Comparison of ENCODE assay signal across 8 cellular contexts in genomic region chr1:78651247-78651646, GRCh38. TPM values are rescaled to one million over a fixed set of nuclear protein-coding genes. Genes with fewer than 3 reads are reported as not detected.
DNase-seq lines count a peak whose midpoint lies in the region; ATAC-seq and TF ChIP-seq lines count a peak whose summit lies in the region.

No MANE protein-coding gene starts in this region.

- H3K36me3 Mint-ChIP-seq in brain (peaks cover 21% of the 10 kb centered on the region), osteocyte (ENCODE audit: unreplicated experiment) (peaks cover 18% of the 10 kb centered on the region)

- DNase-seq in HT-29 (ENCODE audit: low spot score) (peak; percentile 42), osteocyte (ENCODE audit: extremely low spot score, unreplicated experiment) (no peak), HCEC 1CT (no peak)

- H3K9me3 Mint-ChIP-seq in brain = peaks cover 0 to 24% (median 17%) of the 10 kb centered on the region in 5 experiments
- H3K9me3 Mint-ChIP-seq in osteocyte (ENCODE audit: unreplicated experiment) = no peaks in the 10 kb centered on the region

- ATAC-seq in GM18517 (IDR thresholded peaks at IDR 0.05; ENCODE audit: unreplicated experiment) (peak; percentile 35), GM21381 (IDR thresholded peaks at IDR 0.05; ENCODE audit: unreplicated experiment) (no peak), HG03460 (IDR thresholded peaks at IDR 0.05; ENCODE audit: unreplicated experiment) (no peak), HG03571 (IDR thresholded peaks at IDR 0.05; ENCODE audit: unreplicated experiment) (no peak)

- H3K27me3 Mint-ChIP-seq in brain (no peaks in the 10 kb centered on the region), osteocyte (ENCODE audit: unreplicated experiment) (no peaks in the 10 kb centered on the region)

- peak overlapping the region in 4 of 5 experiments; percentile 74 to 93 (median 80) for H3K27ac Mint-ChIP-seq in brain
- H3K27ac Mint-ChIP-seq in osteocyte (ENCODE audit: unreplicated experiment) = no peak overlapping the region

- peaks cover 44% of the 10 kb centered on the region for H3K4me1 Mint-ChIP-seq in brain
- peaks cover 29% of the 10 kb centered on the region for H3K4me1 Mint-ChIP-seq in osteocyte (ENCODE audit: unreplicated experiment)

- peak overlapping the region; percentile 71 to 90 (median 80) for H3K4me3 Mint-ChIP-seq in brain
- H3K4me3 Mint-ChIP-seq in osteocyte (ENCODE audit: unreplicated experiment) = peak overlapping the region; percentile 30

- TF ChIP-seq CTCF in brain (conservative IDR thresholded peaks at IDR 0.05) (no peak), osteocyte (IDR thresholded peaks at IDR 0.05) (no peak)

RNA-seq across cellular contexts. Expression of gene IFI44, which starts 1.6 kb away (rescaled TPM):
- 12.2 and 24.6 TPM in 2 replicates for total RNA-seq in HT-29 (2014; rRNA removed; shearing (Covaris generic))
- polyA plus RNA-seq in brain (ENCODE audit: insufficient read depth, low read depth, low replicate concordance) = 1.6 TPM
- total RNA-seq in osteocyte = 14.2 and 19.7 TPM in 2 replicates

RNA-seq across cellular contexts. Expression of gene IFI44L, which starts 31.0 kb away (rescaled TPM):
- 1.4 and 1.6 TPM in 2 replicates for total RNA-seq in HT-29 (2014; rRNA removed; shearing (Covaris generic))
- 3.0 TPM for polyA plus RNA-seq in brain (ENCODE audit: insufficient read depth, low read depth, low replicate concordance)
- 21.2 and 22.1 TPM in 2 replicates for total RNA-seq in osteocyte
